In genomic region chr3:130057531-130058275, GRCh38 we compare ENCODE assay signal across 9 cellular contexts. TPM values are rescaled to one million over a fixed set of nuclear protein-coding genes. Genes with fewer than 3 reads are reported as not detected.
"Had no signal": no experiment of that assay in that cellular context is flagged by ENCODE, and none has a peak within 500 bp of the region (broad histone marks: within the 10 kb centered on the region; RNA-seq: fewer than 3 reads in every experiment).

No MANE protein-coding gene starts in this region.

RNA-seq across cellular contexts. Expression of gene ALG1L2, which starts 23.9 kb away (rescaled TPM):
- total RNA-seq: activated T-helper 2 cell treated with anti-CD3 and anti-CD28 coated beads, Interferon-gamma antibody, Interleukin-2, Interleukin-4, amounts not matched to agents 10 μg/mL and 5 μg/mL and 100 μg/mL, durations not matched to agents 14 hours and 24 hours and 36 hours; ascending aorta; cardiac muscle cell; LHCN-M2; Right ventricle myocardium inferior; SK-MEL-5; T-helper 1 cell treated with Interleukin-12 subunit alpha and Interleukin-12 subunit beta and Interleukin-4 antibody, amounts not matched to agents 30 ng/mL and 1 ng/mL, for 36 hours; T-helper 2 cell treated with Interferon-gamma antibody and Interleukin-4, amounts not matched to agents 100 ng/mL and 5 ng/mL, for 36 hours had no signal
- polyA plus RNA-seq: adipose tissue had no signal
